Comparison of ENCODE assay signal across 8 cellular contexts in the genomic region with DNA sequence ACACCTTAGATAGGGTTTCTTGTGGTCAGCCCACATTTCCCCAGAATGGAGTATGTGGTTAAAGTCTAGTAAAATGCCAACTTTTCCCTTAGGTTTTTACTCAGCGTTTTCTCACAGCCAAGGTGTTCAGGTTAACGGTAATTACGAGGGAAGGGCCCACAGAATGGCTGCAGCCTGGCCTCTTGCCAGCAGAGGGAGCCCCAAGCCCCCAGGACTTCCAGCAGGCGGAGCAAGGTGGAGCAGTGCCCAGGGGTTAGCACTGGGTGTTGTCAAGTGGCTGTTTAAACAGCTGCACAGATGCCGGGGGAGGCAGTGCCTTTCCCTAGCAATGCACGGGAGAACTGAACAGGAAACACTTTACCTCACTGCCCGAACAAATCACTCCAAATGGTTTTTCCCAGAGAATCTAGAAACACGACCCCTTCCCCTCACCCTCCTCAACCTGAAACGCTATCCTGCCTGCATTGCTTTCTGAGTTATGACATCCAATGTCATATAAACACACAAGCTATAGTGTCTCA. TPM values are rescaled to one million over a fixed set of nuclear protein-coding genes. Genes with fewer than 3 reads are reported as not detected.
DNase-seq lines count a peak whose midpoint lies in the region; ATAC-seq and TF ChIP-seq lines count a peak whose summit lies in the region.

No MANE protein-coding gene starts in this region.

- H3K36me3 ChIP-seq in kidney epithelial cell (ENCODE audit: control insufficient read depth, insufficient read depth, low read length): peaks cover 6% of the 10 kb centered on the region

- H3K9me3 Mint-ChIP-seq in activated B cell treated with CpG ODN at 0.5 μM for 24 hours: no peaks in the 10 kb centered on the region

- in situ Hi-C loops in T47D (cut with HindIII; ENCODE audit: low pct_unique_long_range_greater_than_20kb, low sequenced_read_pairs): no loop called here

- CTCF ChIA-PET in activated B cell treated with CpG ODN at 0.5 μM for 24 hours (lab: Charles Lee): interaction anchor here (0.5 to 9.7 kb wide), 19 partner anchors 8 to 154 kb away, joined by 3 to 125 read pairs (median 4); no protein-coding TSS in a partner anchor

- ATAC-seq in HG02642 (IDR thresholded peaks at IDR 0.05; ENCODE audit: poor library complexity, unreplicated experiment) (peak; percentile 71), activated B cell treated with CpG ODN at 0.5 μM for 24 hours (ENCODE audit: low read depth) (peak; percentile 99), GM18873 (IDR thresholded peaks at IDR 0.05; ENCODE audit: low FRiP score, unreplicated experiment) (no peak)

- peak; percentile 45 for DNase-seq in DMS 273 treated with DMSO at 0.1 percent for 48 hours (lab: John Stamatoyannopoulos, UW)
- peak; percentile 87 for DNase-seq in NCI-H2196 treated with DMSO at 0.1 percent for 48 hours (lab: John Stamatoyannopoulos, UW; ENCODE audit: unreplicated experiment)
- peak; percentile 82 for DNase-seq in activated B cell treated with CpG ODN at 0.5 μM for 24 hours
- peak; percentile 59 to 80 for DNase-seq in T47D (ENCODE audit: low read depth in 1 of 2, low spot score in 1 of 2)
- peak; percentile 26 for DNase-seq in kidney epithelial cell (ENCODE audit: low read depth)
- peak; percentile 88 to 91 for DNase-seq in stimulated activated CD4-positive, alpha-beta T cell treated with anti-CD3 and anti-CD28 coated beads, Interleukin-2, amount 100 ng/mL, for 24 hours

- TF ChIP-seq CTCF in activated B cell treated with CpG ODN at 0.5 μM for 24 hours (IDR thresholded peaks at IDR 0.05) (no peak), kidney epithelial cell (IDR thresholded peaks at IDR 0.05; ENCODE audit: insufficient read depth, low read length, poor library complexity, severe bottlenecking) (peak; percentile 99)

- POLR2A ChIA-PET in activated B cell treated with CpG ODN at 0.5 μM for 24 hours (lab: Charles Lee): interaction anchor here (0.6 kb wide), 1 partner anchor 43 kb away, joined by 6 read pairs; no protein-coding TSS in a partner anchor

- H3K4me1 Mint-ChIP-seq in activated B cell treated with CpG ODN at 0.5 μM for 24 hours: peaks cover 34% of the 10 kb centered on the region

- H3K27me3 ChIP-seq in kidney epithelial cell (ENCODE audit: control insufficient read depth, insufficient read depth, low read length): no peaks in the 10 kb centered on the region

- H3K27ac Mint-ChIP-seq in activated B cell treated with CpG ODN at 0.5 μM for 24 hours: no peak overlapping the region

- H3K4me3 Mint-ChIP-seq in activated B cell treated with CpG ODN at 0.5 μM for 24 hours: no peak overlapping the region

- peaks cover 97% of the 10 kb centered on the region for H3K36me3 Mint-ChIP-seq in activated B cell treated with CpG ODN at 0.5 μM for 24 hours (ENCODE audit: low read depth)

- intact Hi-C loops in activated B cell treated with CpG ODN at 0.5 μM for 24 hours (cut with micrococcal nuclease): loop anchor here (1.0 to 2.0 kb wide), 2 partner anchors 89 to 148 kb away; no protein-coding TSS in a partner anchor

- H3K4me3 ChIP-seq in kidney epithelial cell (ENCODE audit: low read depth, low read length): no peak overlapping the region

- no peaks in the 10 kb centered on the region for H3K27me3 Mint-ChIP-seq in activated B cell treated with CpG ODN at 0.5 μM for 24 hours

RNA-seq across cellular contexts. Expression of gene PHB1, which starts 6.6 kb away (rescaled TPM):
- 184 and 214 TPM in 2 replicates for total RNA-seq in activated B cell treated with CpG ODN at 0.5 μM for 24 hours
- total RNA-seq in kidney epithelial cell: 137 and 143 TPM in 2 replicates

RNA-seq across cellular contexts. Expression of gene ZNF652, which starts 46.0 kb away (rescaled TPM):
- total RNA-seq in activated B cell treated with CpG ODN at 0.5 μM for 24 hours: 37.1 and 40.6 TPM in 2 replicates
- 20.7 and 21.4 TPM in 2 replicates for total RNA-seq in kidney epithelial cell

Comparison
In these comparisons a context has a peak if more than half of its experiments do, and no peak if none do; other contexts are left out.
1. DNase-seq: peak in every context shown above with its lines; median percentile 90 in stimulated activated CD4-positive, alpha-beta T cell treated with anti-CD3 and anti-CD28 coated beads, Interleukin-2, amount 100 ng/mL, for 24 hours; 87 in NCI-H2196 treated with DMSO at 0.1 percent for 48 hours; 82 in activated B cell treated with CpG ODN at 0.5 μM for 24 hours; 70 in T47D; 45 in DMS 273 treated with DMSO at 0.1 percent for 48 hours; 26 in kidney epithelial cell.